1 cellular context compared by ENCODE assay signal in the genomic region with DNA sequence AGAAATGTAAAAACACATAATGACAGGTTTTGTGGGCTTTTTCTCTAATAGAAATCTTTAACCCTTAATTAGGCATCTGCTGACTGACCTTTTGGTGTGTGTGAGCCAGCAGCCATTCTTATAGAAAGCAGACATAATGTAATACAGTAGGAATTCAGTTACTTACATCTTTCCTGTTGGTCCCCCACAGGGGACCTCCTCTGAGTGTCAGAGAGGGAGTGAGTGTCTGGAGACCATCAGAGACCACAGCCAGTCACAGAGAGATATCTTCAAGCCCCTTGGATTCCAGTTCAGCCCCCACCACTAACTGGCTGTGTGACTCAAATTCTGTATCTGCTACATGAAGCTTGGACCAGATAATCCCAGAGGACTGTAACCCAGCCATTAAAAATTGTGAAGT.
TF ChIP-seq lines count a peak whose summit lies in the region.

No MANE protein-coding gene starts in this region.

TF ChIP-seq in GM23338, 12 proteins besides CTCF, POLR2A, EP300 and RAD21:
- TF ChIP-seq ZNF462 (CRISPR knock-in tag; IDR thresholded peaks at IDR 0.05) (no peak), JUNB (IDR thresholded peaks at IDR 0.05; ENCODE audit: unreplicated experiment) (no peak), EZH2 (IDR thresholded peaks at IDR 0.05; ENCODE audit: low read depth, unreplicated experiment) (no peak), EZH2phosphoT487 (IDR thresholded peaks at IDR 0.05; ENCODE audit: unreplicated experiment) (no peak)
- TF ChIP-seq, protein P1, sequence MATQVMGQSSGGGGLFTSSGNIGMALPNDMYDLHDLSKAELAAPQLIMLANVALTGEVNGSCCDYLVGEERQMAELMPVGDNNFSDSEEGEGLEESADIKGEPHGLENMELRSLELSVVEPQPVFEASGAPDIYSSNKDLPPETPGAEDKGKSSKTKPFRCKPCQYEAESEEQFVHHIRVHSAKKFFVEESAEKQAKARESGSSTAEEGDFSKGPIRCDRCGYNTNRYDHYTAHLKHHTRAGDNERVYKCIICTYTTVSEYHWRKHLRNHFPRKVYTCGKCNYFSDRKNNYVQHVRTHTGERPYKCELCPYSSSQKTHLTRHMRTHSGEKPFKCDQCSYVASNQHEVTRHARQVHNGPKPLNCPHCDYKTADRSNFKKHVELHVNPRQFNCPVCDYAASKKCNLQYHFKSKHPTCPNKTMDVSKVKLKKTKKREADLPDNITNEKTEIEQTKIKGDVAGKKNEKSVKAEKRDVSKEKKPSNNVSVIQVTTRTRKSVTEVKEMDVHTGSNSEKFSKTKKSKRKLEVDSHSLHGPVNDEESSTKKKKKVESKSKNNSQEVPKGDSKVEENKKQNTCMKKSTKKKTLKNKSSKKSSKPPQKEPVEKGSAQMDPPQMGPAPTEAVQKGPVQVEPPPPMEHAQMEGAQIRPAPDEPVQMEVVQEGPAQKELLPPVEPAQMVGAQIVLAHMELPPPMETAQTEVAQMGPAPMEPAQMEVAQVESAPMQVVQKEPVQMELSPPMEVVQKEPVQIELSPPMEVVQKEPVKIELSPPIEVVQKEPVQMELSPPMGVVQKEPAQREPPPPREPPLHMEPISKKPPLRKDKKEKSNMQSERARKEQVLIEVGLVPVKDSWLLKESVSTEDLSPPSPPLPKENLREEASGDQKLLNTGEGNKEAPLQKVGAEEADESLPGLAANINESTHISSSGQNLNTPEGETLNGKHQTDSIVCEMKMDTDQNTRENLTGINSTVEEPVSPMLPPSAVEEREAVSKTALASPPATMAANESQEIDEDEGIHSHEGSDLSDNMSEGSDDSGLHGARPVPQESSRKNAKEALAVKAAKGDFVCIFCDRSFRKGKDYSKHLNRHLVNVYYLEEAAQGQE (IDR thresholded peaks at IDR 0.05; ENCODE audit: unreplicated experiment): no peak
